In genomic region chr22:43078522-43078921, GRCh38 we compare ENCODE assay signal across 22 cellular contexts. TPM values are rescaled to one million over a fixed set of nuclear protein-coding genes. Genes with fewer than 3 reads are reported as not detected.
"Had no signal": no experiment of that assay in that cellular context is flagged by ENCODE, and none has a peak within 500 bp of the region (broad histone marks: within the 10 kb centered on the region; RNA-seq: fewer than 3 reads in every experiment).

No MANE protein-coding gene starts in this region.

- H3K4me1 ChIP-seq: gastrocnemius medialis, lower lobe of right lung, spleen had no signal

- H3K4me3 ChIP-seq: cardiac muscle cell, gastrocnemius medialis, heart right ventricle, lower lobe of right lung, spleen had no signal

- H3K27ac ChIP-seq: cardiac muscle cell, gastrocnemius medialis, lower lobe of right lung, spleen had no signal

- H3K4me3 Mint-ChIP-seq: activated CD8-positive, alpha-beta memory T cell treated with anti-CD3 and anti-CD28 coated beads, Interleukin-2, amount 10 ng/mL, durations not matched to agents 7 days and 5 days; activated T-cell treated with anti-CD3 and anti-CD28 coated beads, Interleukin-2, amount 50 U/mL, for 24 hours; T-helper 2 cell treated with Interferon-gamma antibody and Interleukin-4, amounts not matched to agents 5 μg/mL and 100 μg/mL, for 36 hours; type B pancreatic cell had no signal

- H3K27me3 Mint-ChIP-seq: activated CD8-positive, alpha-beta memory T cell treated with anti-CD3 and anti-CD28 coated beads, Interleukin-2, amount 10 ng/mL, durations not matched to agents 7 days and 5 days; activated T-cell treated with anti-CD3 and anti-CD28 coated beads, Interleukin-2, amount 50 U/mL, for 24 hours; naive B cell; type B pancreatic cell had no signal

- H3K36me3 Mint-ChIP-seq: activated CD8-positive, alpha-beta memory T cell treated with anti-CD3 and anti-CD28 coated beads, Interleukin-2, amount 10 ng/mL, durations not matched to agents 7 days and 5 days; naive B cell had no signal

- H3K27ac Mint-ChIP-seq: activated CD8-positive, alpha-beta memory T cell treated with anti-CD3 and anti-CD28 coated beads, Interleukin-2, amount 10 ng/mL, durations not matched to agents 7 days and 5 days; activated T-cell treated with anti-CD3 and anti-CD28 coated beads, Interleukin-2, amount 50 U/mL, for 24 hours; naive B cell; T-helper 2 cell treated with Interferon-gamma antibody and Interleukin-4, amounts not matched to agents 5 μg/mL and 100 μg/mL, for 36 hours; type B pancreatic cell had no signal

- H3K27me3 ChIP-seq: cardiac muscle cell, gastrocnemius medialis, heart right ventricle, spleen had no signal

- H3K9me3 Mint-ChIP-seq: activated T-cell treated with anti-CD3 and anti-CD28 coated beads, Interleukin-2, amount 50 U/mL, for 24 hours; naive B cell; T-helper 2 cell treated with Interferon-gamma antibody and Interleukin-4, amounts not matched to agents 5 μg/mL and 100 μg/mL, for 36 hours; type B pancreatic cell had no signal

- H3K9me3 ChIP-seq: gastrocnemius medialis, heart right ventricle, lower lobe of right lung, spleen had no signal

- ATAC-seq: activated CD8-positive, alpha-beta memory T cell treated with anti-CD3 and anti-CD28 coated beads, Interleukin-2, amount 10 ng/mL, durations not matched to agents 7 days and 5 days; gastrocnemius medialis; lower lobe of right lung; right cardiac atrium had no signal

- DNase-seq: activated CD4-positive, alpha-beta T cell treated with anti-CD3 and anti-CD28 coated beads for 1 hour; activated CD4-positive, alpha-beta T cell treated with anti-CD3 and anti-CD28 coated beads, Interleukin-2, amount 50 U/mL, for 48 hours; activated CD8-positive, alpha-beta memory T cell treated with anti-CD3 and anti-CD28 coated beads, Interleukin-2, amount 10 ng/mL, durations not matched to agents 7 days and 5 days; activated effector memory CD4-positive, alpha-beta T cell treated with anti-CD3 and anti-CD28 coated beads, Interleukin-2, amount 50 U/mL, for 16 hours; activated T-cell treated with anti-CD3 and anti-CD28 coated beads, Interleukin-2, amount 50 U/mL, for 24 hours; cortex of kidney; effector CD8-positive, alpha-beta T cell; gastrocnemius medialis; heart right ventricle; kidney glomerular epithelial cell; lower lobe of right lung; midbrain; naive B cell; right cardiac atrium; spleen; stimulated activated CD4-positive, alpha-beta T cell treated with anti-CD3 and anti-CD28 coated beads, Interleukin-1b, Interleukin-23, amount 100 ng/mL, for 48 hours; stimulated activated naive CD4-positive, alpha-beta T cell; substantia nigra had no signal

- H3K36me3 ChIP-seq: cardiac muscle cell, gastrocnemius medialis had no signal

RNA-seq across cellular contexts. Expression of gene BIK, which starts 32.0 kb away (rescaled TPM):
- total RNA-seq: gastrocnemius medialis, posterior vena cava had no signal
